ENCODE assay signal across 9 cellular contexts in genomic region chr10:102280397-102281015, GRCh38. TPM values are rescaled to one million over a fixed set of nuclear protein-coding genes. Genes with fewer than 3 reads are reported as not detected.
DNase-seq lines count a peak whose midpoint lies in the region; ATAC-seq and TF ChIP-seq lines count a peak whose summit lies in the region.
"Had no signal": no experiment of that assay in that cellular context is flagged by ENCODE, and none has a peak within 500 bp of the region (broad histone marks: within the 10 kb centered on the region; RNA-seq: fewer than 3 reads in every experiment).

No MANE protein-coding gene starts in this region.

- H3K27ac ChIP-seq in VCaP, result peak overlapping the region; percentile 28

- H3K36me3 Mint-ChIP-seq in T-helper 1 cell treated with Interleukin-12 subunit alpha and Interleukin-12 subunit beta and Interleukin-4 antibody, amounts not matched to agents 30 μg/mL and 1 μg/mL, for 36 hours (ENCODE audit: low read depth), result peaks cover 8% of the 10 kb centered on the region
- H3K36me3 Mint-ChIP-seq in stimulated activated naive B cell treated with anti-CD40 and anti-IgM and Interleukin-4, amounts not matched to agents 10 μg/mL and 1 μg/mL and 100 μg/mL, for 72 hours, result peaks cover 8 to 22% of the 10 kb centered on the region in 2 donors

- peak overlapping the region; percentile 58 for H3K4me3 Mint-ChIP-seq in T-helper 1 cell treated with Interleukin-12 subunit alpha and Interleukin-12 subunit beta and Interleukin-4 antibody, amounts not matched to agents 30 μg/mL and 1 μg/mL, for 36 hours
- H3K4me3 Mint-ChIP-seq in stimulated activated naive B cell treated with anti-CD40 and anti-IgM and Interleukin-4, amounts not matched to agents 10 μg/mL and 1 μg/mL and 100 μg/mL, for 72 hours, result peak overlapping the region; percentile 12 to 71

- TF ChIP-seq CTCF in VCaP (conservative IDR thresholded peaks at IDR 0.05), result no peak

- H3K27me3 Mint-ChIP-seq in T-helper 1 cell treated with Interleukin-12 subunit alpha and Interleukin-12 subunit beta and Interleukin-4 antibody, amounts not matched to agents 30 μg/mL and 1 μg/mL, for 36 hours (ENCODE audit: low read depth), result no peaks in the 10 kb centered on the region
- no peaks in the 10 kb centered on the region for H3K27me3 Mint-ChIP-seq in stimulated activated naive B cell treated with anti-CD40 and anti-IgM and Interleukin-4, amounts not matched to agents 10 μg/mL and 1 μg/mL and 100 μg/mL, for 72 hours

- DNase-seq in T-helper 1 cell (no peak), cardiac septum (ENCODE audit: low spot score) (peak; percentile 79), COLO829 (ENCODE audit: low spot score) (no peak)
- DNase-seq in stimulated activated naive B cell treated with anti-CD40 and anti-IgM and Interleukin-4, amounts not matched to agents 10 μg/mL and 1 μg/mL and 100 μg/mL, for 72 hours, result no peak
- DNase-seq: AML-193 had no signal

- H3K27ac Mint-ChIP-seq in T-helper 1 cell treated with Interleukin-12 subunit alpha and Interleukin-12 subunit beta and Interleukin-4 antibody, amounts not matched to agents 30 μg/mL and 1 μg/mL, for 36 hours, result no peak overlapping the region
- H3K27ac Mint-ChIP-seq in stimulated activated naive B cell treated with anti-CD40 and anti-IgM and Interleukin-4, amounts not matched to agents 10 μg/mL and 1 μg/mL and 100 μg/mL, for 72 hours, result peak overlapping the region; percentile 68

- peaks cover 50% of the 10 kb centered on the region for H3K4me1 Mint-ChIP-seq in T-helper 1 cell treated with Interleukin-12 subunit alpha and Interleukin-12 subunit beta and Interleukin-4 antibody, amounts not matched to agents 30 μg/mL and 1 μg/mL, for 36 hours (ENCODE audit: low read depth)
- H3K4me1 Mint-ChIP-seq in stimulated activated naive B cell treated with anti-CD40 and anti-IgM and Interleukin-4, amounts not matched to agents 10 μg/mL and 1 μg/mL and 100 μg/mL, for 72 hours, result peaks cover 34 to 49% of the 10 kb centered on the region in 2 donors

- intact Hi-C loops in cardiac septum (cut with DNase I), result no loop called here

- ATAC-seq in stimulated activated naive B cell treated with anti-CD40 and anti-IgM and Interleukin-4, amounts not matched to agents 10 μg/mL and 1 μg/mL and 100 μg/mL, for 72 hours (replicated peaks), result peak; percentile 5 to 30
- no peak for ATAC-seq in GM18858 (IDR thresholded peaks at IDR 0.05; ENCODE audit: unreplicated experiment)
- no peak for ATAC-seq in GM21447 (IDR thresholded peaks at IDR 0.05; ENCODE audit: unreplicated experiment)

- no peaks in the 10 kb centered on the region for H3K9me3 Mint-ChIP-seq in T-helper 1 cell treated with Interleukin-12 subunit alpha and Interleukin-12 subunit beta and Interleukin-4 antibody, amounts not matched to agents 30 μg/mL and 1 μg/mL, for 36 hours
- H3K9me3 Mint-ChIP-seq in stimulated activated naive B cell treated with anti-CD40 and anti-IgM and Interleukin-4, amounts not matched to agents 10 μg/mL and 1 μg/mL and 100 μg/mL, for 72 hours, result no peaks in the 10 kb centered on the region

RNA-seq across cellular contexts. Expression of gene GBF1, which starts 35.2 kb away (rescaled TPM):
- 46.4 TPM for total RNA-seq in cardiac septum

RNA-seq across cellular contexts. Expression of gene PITX3, which starts 39.2 kb away (rescaled TPM):
- 0.51 TPM for total RNA-seq in cardiac septum

RNA-seq across cellular contexts. Expression of gene ELOVL3, which starts 54.4 kb away (rescaled TPM):
- not detected for total RNA-seq in cardiac septum

Comparison
In these comparisons a context has a peak if more than half of its experiments do, and no peak if none do; other contexts are left out.
1. ATAC-seq: peak in stimulated activated naive B cell treated with anti-CD40 and anti-IgM and Interleukin-4, amounts not matched to agents 10 μg/mL and 1 μg/mL and 100 μg/mL, for 72 hours (2 of 2); none in GM18858 (single experiment) and GM21447 (single experiment).